10 cellular contexts compared by ENCODE assay signal in genomic region chr3:177800565-177800964, GRCh38.
"Had no signal": no experiment of that assay in that cellular context is flagged by ENCODE, and none has a peak within 500 bp of the region (broad histone marks: within the 10 kb centered on the region; RNA-seq: fewer than 3 reads in every experiment).

No MANE protein-coding gene starts in this region.

- H3K27ac ChIP-seq: cardiac muscle cell, esophagus muscularis mucosa, heart left ventricle, vagina had no signal

- H3K4me1 ChIP-seq: vagina had no signal

- H3K36me3 ChIP-seq: cardiac muscle cell, esophagus muscularis mucosa, heart left ventricle, tibial artery, vagina had no signal

- ATAC-seq: heart left ventricle had no signal

- H3K27me3 ChIP-seq: cardiac muscle cell, esophagus muscularis mucosa, heart left ventricle, tibial artery, vagina had no signal

- H3K4me3 ChIP-seq: cardiac muscle cell, esophagus muscularis mucosa, heart left ventricle, tibial artery, vagina had no signal

- DNase-seq: activated CD4-positive, CD25-positive, alpha-beta regulatory T cell; activated gamma-delta T cell; activated T-cell treated with anti-CD3 and anti-CD28 coated beads, Interleukin-2, amount 50 U/mL, for 1 hour; aorta; foreskin melanocyte; heart left ventricle; tibial artery had no signal
